In the genomic region with DNA sequence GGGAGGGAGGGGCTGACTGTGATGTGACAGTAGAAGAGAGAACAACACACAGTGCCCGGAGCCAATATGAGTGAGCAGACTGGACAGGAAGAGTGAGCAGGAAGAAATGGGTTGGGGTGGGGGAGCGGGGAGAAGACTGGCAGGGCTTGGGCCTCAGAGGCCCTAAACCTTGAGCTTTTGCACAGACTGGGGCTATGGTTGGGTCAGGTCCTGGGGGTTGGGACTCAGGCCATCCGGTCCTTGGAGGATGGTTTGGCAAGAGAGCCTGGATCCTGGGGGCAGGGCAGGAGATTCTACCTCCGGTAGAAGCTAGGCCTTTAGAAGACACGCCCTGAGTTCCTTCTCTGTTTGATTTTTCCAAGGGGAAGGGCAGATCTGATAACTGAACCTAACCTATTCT, we compare ENCODE assay signal across 8 cellular contexts. TPM values are rescaled to one million over a fixed set of nuclear protein-coding genes. Genes with fewer than 3 reads are reported as not detected.
A peak's percentile ranks its signal among the peaks of the same experiment; 100 is the strongest.
DNase-seq lines count a peak whose midpoint lies in the region; ATAC-seq and TF ChIP-seq lines count a peak whose summit lies in the region.

No MANE protein-coding gene starts in this region.

- H3K4me3 ChIP-seq in Caco-2 (ENCODE audit: low read depth, low read length) = peak overlapping the region; percentile 60
- peak overlapping the region; percentile 89 for H3K4me3 ChIP-seq in OCI-LY3 (ENCODE audit: low read length)
- H3K4me3 ChIP-seq in neural progenitor cell = peak overlapping the region; percentile 69

- H3K79me2 ChIP-seq in OCI-LY3 (ENCODE audit: low read length) (peaks cover 18% of the 10 kb centered on the region), neural progenitor cell (ENCODE audit: low read depth) (no peaks in the 10 kb centered on the region)

- BruUV-seq in Caco-2 (replicated peaks; lab: Mats Ljungman, UMichigan) = no TSS peak

- H3K27me3 ChIP-seq in Caco-2 (replicated peaks; ENCODE audit: control insufficient read depth, insufficient read depth, low read length) (no peaks in the 10 kb centered on the region), OCI-LY3 (ENCODE audit: low read depth, low read length) (no peaks in the 10 kb centered on the region), neural progenitor cell (peaks cover 42% of the 10 kb centered on the region)

- ATAC-seq in effector memory CD8-positive, alpha-beta T cell (replicated peaks) = no peak

- H2AFZ ChIP-seq in OCI-LY3 (ENCODE audit: low read depth, low read length) = 0 out of 2 replicates have a peak overlapping the region, but pooled peaks have one; percentile 76
- no peak overlapping the region for H2AFZ ChIP-seq in neural progenitor cell (replicated peaks)

- H3K9ac ChIP-seq in OCI-LY3 (ENCODE audit: low read length) (peak overlapping the region; percentile 87), neural progenitor cell (no peak overlapping the region)

- no peak for DNase-seq in Caco-2
- no peak for DNase-seq in effector memory CD8-positive, alpha-beta T cell
- DNase-seq in neural progenitor cell (ENCODE audit: low spot score) = no peak
- no peak for DNase-seq in AG20443 (ENCODE audit: low spot score)
- DNase-seq in GDM1 (lab: John Stamatoyannopoulos, UW) = no peak
- DNase-seq in NAMALWA (ENCODE audit: low spot score) = no peak
- no peak for DNase-seq in H4 (ENCODE audit: low spot score)

- POLR2A ChIA-PET in Caco-2 (lab: Charles Lee) = interaction anchor here (1.4 kb wide), 1 partner anchor 19 kb away, joined by 5 read pairs; no protein-coding TSS in a partner anchor

- H3K27ac Mint-ChIP-seq in Caco-2 (ENCODE audit: unreplicated experiment) (peak overlapping the region; percentile 73), neural progenitor cell (no peak overlapping the region)
- H3K27ac Mint-ChIP-seq in effector memory CD8-positive, alpha-beta T cell = peak overlapping the region; percentile 92 to 93

- TF ChIP-seq CTCF in Caco-2 (IDR thresholded peaks at IDR 0.05; ENCODE audit: insufficient read depth in 1 of 2, low read depth in 1 of 2, low read length in 1 of 2, severe bottlenecking in 1 of 2, unreplicated experiment in 1 of 2) (no peak), OCI-LY3 (IDR thresholded peaks at IDR 0.05; ENCODE audit: low read depth, low read length) (no peak), neural progenitor cell (IDR thresholded peaks at IDR 0.05) (no peak)

- no peaks in the 10 kb centered on the region for H4K20me1 ChIP-seq in OCI-LY3 (ENCODE audit: insufficient read depth, low read length)
- no peaks in the 10 kb centered on the region for H4K20me1 ChIP-seq in neural progenitor cell (ENCODE audit: low read depth)

- peaks cover 9% of the 10 kb centered on the region for H3K4me1 Mint-ChIP-seq in Caco-2 (ENCODE audit: low read depth, unreplicated experiment)
- H3K4me1 Mint-ChIP-seq in effector memory CD8-positive, alpha-beta T cell (ENCODE audit: low read depth in 2 of 2) = peaks cover 35 to 40% of the 10 kb centered on the region in 2 donors
- peaks cover 25% of the 10 kb centered on the region for H3K4me1 Mint-ChIP-seq in neural progenitor cell

- no peaks in the 10 kb centered on the region for H3K27me3 Mint-ChIP-seq in Caco-2 (ENCODE audit: insufficient read depth, unreplicated experiment)
- no peaks in the 10 kb centered on the region for H3K27me3 Mint-ChIP-seq in effector memory CD8-positive, alpha-beta T cell
- peaks cover 17% of the 10 kb centered on the region for H3K27me3 Mint-ChIP-seq in neural progenitor cell (ENCODE audit: insufficient read depth, low read depth)

- H3K4me2 ChIP-seq in OCI-LY3 (ENCODE audit: low read length) (peak overlapping the region; percentile 98), neural progenitor cell (peak overlapping the region; percentile 94)

- CTCF ChIA-PET in Caco-2 (lab: Charles Lee) = no interaction called here

- H3K36me3 Mint-ChIP-seq in Caco-2 (ENCODE audit: insufficient read depth, unreplicated experiment) (peaks cover 12% of the 10 kb centered on the region), neural progenitor cell (no peaks in the 10 kb centered on the region)
- peaks cover 15% of the 10 kb centered on the region for H3K36me3 Mint-ChIP-seq in effector memory CD8-positive, alpha-beta T cell (ENCODE audit: insufficient read depth)

- peak overlapping the region; percentile 78 for H3K4me3 Mint-ChIP-seq in Caco-2 (ENCODE audit: unreplicated experiment)
- H3K4me3 Mint-ChIP-seq in effector memory CD8-positive, alpha-beta T cell = peak overlapping the region; percentile 85 to 91
- peak overlapping the region; percentile 86 for H3K4me3 Mint-ChIP-seq in neural progenitor cell

- H3K4me1 ChIP-seq in Caco-2 (peaks cover 4% of the 10 kb centered on the region; the same call in 1 of the 2 replicates), OCI-LY3 (ENCODE audit: low read length) (peaks cover 22% of the 10 kb centered on the region), neural progenitor cell (peaks cover 6% of the 10 kb centered on the region)

- peaks cover 18% of the 10 kb centered on the region for H3F3A ChIP-seq in neural progenitor cell (ENCODE audit: low read depth)

- H3K27ac ChIP-seq in OCI-LY3 (ENCODE audit: low read length) (peak overlapping the region; percentile 55), neural progenitor cell (no peak overlapping the region)

- H3K9me3 Mint-ChIP-seq in Caco-2 (ENCODE audit: unreplicated experiment) (no peaks in the 10 kb centered on the region), neural progenitor cell (no peaks in the 10 kb centered on the region)
- H3K9me3 Mint-ChIP-seq in effector memory CD8-positive, alpha-beta T cell = no peaks in the 10 kb centered on the region

- H3K36me3 ChIP-seq in Caco-2 (ENCODE audit: control insufficient read depth, insufficient read depth, low read length) = no peaks in the 10 kb centered on the region
- H3K36me3 ChIP-seq in OCI-LY3 (replicated peaks; ENCODE audit: low read depth, low read length) = no peaks in the 10 kb centered on the region
- H3K36me3 ChIP-seq in neural progenitor cell = no peaks in the 10 kb centered on the region

- intact Hi-C loops in Caco-2 (cut with micrococcal nuclease; ENCODE audit: unreplicated experiment) = no loop called here

- H3K9me3 ChIP-seq in Caco-2 (no peaks in the 10 kb centered on the region), OCI-LY3 (ENCODE audit: insufficient read depth, low read length) (no peaks in the 10 kb centered on the region), neural progenitor cell (ENCODE audit: low read depth) (no peaks in the 10 kb centered on the region)

RNA-seq across cellular contexts. Expression of gene CAMTA2, which starts 1.1 kb away (rescaled TPM):
- total RNA-seq in Caco-2 (2022) (16.2 and 18.8 TPM in 2 replicates), neural progenitor cell (ENCODE audit: low replicate concordance) (0.34 and 1.8 TPM in 2 replicates)
- total RNA-seq in H4 (2014; rRNA removed; shearing (Covaris generic)) = 0.90 and 0.97 TPM in 2 replicates

RNA-seq across cellular contexts. Expression of gene INCA1, which starts 10.9 kb away (rescaled TPM):
- 0.64 and 1.4 TPM in 2 replicates for total RNA-seq in Caco-2 (2022)
- 0.28 and 0.52 TPM in 2 replicates for total RNA-seq in neural progenitor cell (ENCODE audit: low replicate concordance)
- 0.23 and 0.39 TPM in 2 replicates for total RNA-seq in H4 (2014; rRNA removed; shearing (Covaris generic))

RNA-seq across cellular contexts. Expression of gene KIF1C, which starts 11.3 kb away (rescaled TPM):
- total RNA-seq in Caco-2 (2022) (87.5 and 92.0 TPM in 2 replicates), neural progenitor cell (ENCODE audit: low replicate concordance) (22.1 and 22.2 TPM in 2 replicates)
- total RNA-seq in H4 (2014; rRNA removed; shearing (Covaris generic)) = 9.9 and 13.0 TPM in 2 replicates

RNA-seq across cellular contexts. Expression of gene SPAG7, which starts 18.8 kb away (rescaled TPM):
- total RNA-seq in Caco-2 (2022) (20.5 and 23.1 TPM in 2 replicates), neural progenitor cell (ENCODE audit: low replicate concordance) (79.7 and 97.6 TPM in 2 replicates)
- 24.0 and 32.2 TPM in 2 replicates for total RNA-seq in H4 (2014; rRNA removed; shearing (Covaris generic))

RNA-seq across cellular contexts. Expression of gene ENO3, which starts 35.5 kb away (rescaled TPM):
- total RNA-seq in Caco-2 (2022) (8.1 and 10.6 TPM in 2 replicates), neural progenitor cell (ENCODE audit: low replicate concordance) (20.8 and 24.5 TPM in 2 replicates)
- total RNA-seq in H4 (2014; rRNA removed; shearing (Covaris generic)) = 1.7 and 4.7 TPM in 2 replicates
